ENCODE assay signal across 9 cellular contexts in the genomic region with DNA sequence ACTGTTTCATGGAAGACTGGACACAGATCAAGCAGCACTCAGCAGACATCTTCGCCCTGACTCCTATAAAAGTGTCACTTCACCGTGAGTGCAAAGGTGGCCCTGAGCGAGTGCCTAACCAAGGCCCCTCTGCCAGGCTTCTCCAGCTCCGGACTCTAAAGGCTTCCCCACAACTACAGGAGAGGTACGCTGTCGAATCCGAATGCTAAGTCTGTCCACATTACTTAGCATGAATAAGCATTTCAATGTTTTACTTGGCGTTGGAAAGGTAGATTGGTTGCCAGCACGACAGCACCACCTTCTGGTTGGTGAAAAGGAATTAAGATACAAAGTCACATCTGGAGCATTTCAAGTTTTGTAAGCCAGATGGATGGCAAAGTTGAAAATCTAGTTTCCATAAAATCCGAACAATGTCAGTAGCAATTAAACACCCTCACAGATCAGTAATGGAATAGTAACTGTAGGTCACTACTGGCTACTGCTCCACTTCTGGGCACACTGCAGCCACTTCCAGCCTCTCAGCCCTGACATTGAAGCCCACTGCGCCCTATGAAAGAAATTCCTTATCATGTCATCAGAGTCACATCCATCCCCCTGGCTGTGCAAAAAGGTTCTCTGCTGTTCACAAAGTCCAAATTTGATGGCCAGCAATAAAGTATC.
DNase-seq lines count a peak whose midpoint lies in the region; ATAC-seq, FAIRE-seq and TF ChIP-seq lines count a peak whose summit lies in the region.
"Had no signal": no experiment of that assay in that cellular context is flagged by ENCODE, and none has a peak within 500 bp of the region (broad histone marks: within the 10 kb centered on the region; RNA-seq: fewer than 3 reads in every experiment).

No MANE protein-coding gene starts in this region.

- no peaks in the 10 kb centered on the region for H3K9me3 ChIP-seq in CD8-positive, alpha-beta T cell (ENCODE audit: low read length)
- peaks cover 5 to 11% of the 10 kb centered on the region in 2 experiments for H3K9me3 ChIP-seq in H1 (ENCODE audit: insufficient read depth in 2 of 2, low read depth in 1 of 2, low read length in 1 of 2)

- no peaks in the 10 kb centered on the region for H3K27me3 Mint-ChIP-seq in CD8-positive, alpha-beta T cell (ENCODE audit: low read depth)
- H3K27me3 Mint-ChIP-seq: IgD-negative memory B cell had no signal

- no peaks in the 10 kb centered on the region for H3K4me1 ChIP-seq in CD8-positive, alpha-beta T cell (ENCODE audit: insufficient read depth, low read length)
- peaks cover 5 to 15% (median 11%) of the 10 kb centered on the region in 4 experiments for H3K4me1 ChIP-seq in H1 (replicated peaks in 1 of 4; ENCODE audit: control insufficient read depth in 3 of 4, insufficient read depth in 4 of 4, low read length in 3 of 4)

- no peak overlapping the region for H3K4me3 ChIP-seq in CD8-positive, alpha-beta T cell (ENCODE audit: low read depth, low read length)
- H3K4me3 ChIP-seq in H1 (ENCODE audit: extremely low read depth in 1 of 4, insufficient read depth in 2 of 4, low read depth in 3 of 4, low read length in 4 of 4) = peak overlapping the region in 1 of 4 experiments; percentile 21; a peak in 1 of 8 replicates

- H3K27ac ChIP-seq in CD8-positive, alpha-beta T cell (ENCODE audit: low read depth, low read length) = no peak overlapping the region
- H3K27ac ChIP-seq in H1 (ENCODE audit: low read depth, low read length) = no peak overlapping the region

- peaks cover 0 to 1% of the 10 kb centered on the region in 2 experiments for H4K20me1 ChIP-seq in H1 (replicated peaks in 1 of 2; ENCODE audit: control insufficient read depth in 1 of 2, insufficient read depth in 2 of 2, low read length in 2 of 2)

- H3K4ac ChIP-seq in H1 (replicated peaks; ENCODE audit: insufficient read length, low read depth, low read length) = no peak overlapping the region

- H2BK15ac ChIP-seq in H1 (ENCODE audit: low read length) = no peak overlapping the region

- H3K27ac Mint-ChIP-seq in CD8-positive, alpha-beta T cell = no peak overlapping the region

- peak overlapping the region; percentile 54; the same call in 1 of the 2 replicates for H2BK12ac ChIP-seq in H1 (ENCODE audit: low read depth, low read length)

- H4K8ac ChIP-seq in H1 (ENCODE audit: extremely low read depth, insufficient read depth, low read length) = no peak overlapping the region

- peak; percentile 10 to 60 (median 44) for DNase-seq in CD8-positive, alpha-beta T cell
- DNase-seq in NCI-H524 treated with DMSO at 0.1 percent for 48 hours (lab: John Stamatoyannopoulos, UW) = peak; percentile 39
- DNase-seq in activated CD4-positive, alpha-beta T cell treated with anti-CD3 and anti-CD28 coated beads, Interleukin-2, amount 50 U/mL, for 1 hour = peak; percentile 40
- peak; percentile 64 to 69 for DNase-seq in H1 (ENCODE audit: low read depth in 1 of 2, low spot score in 2 of 2)
- DNase-seq in medulla oblongata (ENCODE audit: extremely low spot score) = peak; percentile 93
- DNase-seq in stimulated activated CD8-positive, alpha-beta memory T cell treated with anti-CD3 and anti-CD28 coated beads, Interleukin-15, amount 100 ng/mL, for 1 hour (ENCODE audit: low read depth) = peak; percentile 17

- ATAC-seq in CD8-positive, alpha-beta T cell = peak; percentile 40
- ATAC-seq in HG02642 (IDR thresholded peaks at IDR 0.05; ENCODE audit: poor library complexity, unreplicated experiment) (peak; percentile 46), HG02840 (IDR thresholded peaks at IDR 0.05; ENCODE audit: low FRiP score, unreplicated experiment) (no peak)

- H2BK5ac ChIP-seq in H1 (ENCODE audit: low read depth, low read length) = 0 out of 2 replicates have a peak overlapping the region, but pooled peaks have one; percentile 10

- H3K4me3 Mint-ChIP-seq in CD8-positive, alpha-beta T cell = no peak overlapping the region
- H3K4me3 Mint-ChIP-seq: IgD-negative memory B cell had no signal

- intact Hi-C loops in CD8-positive, alpha-beta T cell (cut with DNase I, micrococcal nuclease) = loop anchor here (1.0 to 5.0 kb wide), 3 partner anchors 228 to 607 kb away; partner anchors contain the start of gene ERCC4 (in 1 of the 2)

- no peak overlapping the region for H2BK20ac ChIP-seq in H1 (ENCODE audit: low read length)

- no peak overlapping the region for H3K23ac ChIP-seq in H1 (ENCODE audit: insufficient read length)

- no peaks in the 10 kb centered on the region for H3K79me1 ChIP-seq in H1 (ENCODE audit: low read depth, low read length)

- peaks cover 31% of the 10 kb centered on the region for H3K36me3 Mint-ChIP-seq in CD8-positive, alpha-beta T cell

- TF ChIP-seq RAD21 in H1 (IDR thresholded peaks at IDR 0.05 in 1 of 2, conservative IDR thresholded peaks at IDR 0.05 in 1 of 2; ENCODE audit: low read depth in 2 of 2, low read length in 2 of 2) = peak; percentile 95 to 97

- H2AFZ ChIP-seq in H1 (ENCODE audit: low read length) = no peak overlapping the region

- no peak overlapping the region; the same call in 1 of the 2 replicates for H3K18ac ChIP-seq in H1 (ENCODE audit: extremely low read depth, low read length)

- H4K5ac ChIP-seq in H1 (ENCODE audit: insufficient read length, low read depth, low read length) = no peak overlapping the region

- H3K79me2 ChIP-seq in H1 (ENCODE audit: control insufficient read depth in 1 of 2, insufficient read depth in 2 of 2, low read length in 2 of 2) = no peaks in the 10 kb centered on the region

- no peaks in the 10 kb centered on the region for H3K27me3 ChIP-seq in CD8-positive, alpha-beta T cell (ENCODE audit: insufficient read depth, low read length)
- H3K27me3 ChIP-seq in H1 (replicated peaks in 1 of 4; ENCODE audit: control insufficient read depth in 3 of 4, extremely low read depth in 1 of 4, insufficient read depth in 3 of 4, low read length in 3 of 4) = no peaks in the 10 kb centered on the region

- peak; percentile 93 for FAIRE-seq in H1 (lab: Jason Lieb, UNC)

- H3K23me2 ChIP-seq in H1 (ENCODE audit: low read depth, low read length) = no peaks in the 10 kb centered on the region; the same call in 1 of the 2 replicates

- no peak for TF ChIP-seq POLR2A in H1 (IDR thresholded peaks at IDR 0.05; ENCODE audit: control extremely low read depth in 1 of 2, low read depth in 2 of 2, low read length in 2 of 2)

- H3K9me3 Mint-ChIP-seq in CD8-positive, alpha-beta T cell = no peaks in the 10 kb centered on the region
- H3K9me3 Mint-ChIP-seq: IgD-negative memory B cell had no signal

- CTCF ChIA-PET in CD8-positive, alpha-beta T cell (lab: Charles Lee) = interaction anchor here (0.6 to 4.2 kb wide), 14 partner anchors 8 to 606 kb away, joined by 3 to 22 read pairs (median 3); no protein-coding TSS in a partner anchor
- CTCF ChIA-PET in H1 (lab: Charles Lee; ENCODE audit: partially characterized antibody) = interaction anchor here (0.7 to 2.9 kb wide), 22 partner anchors 10 to 606 kb away, joined by 3 to 15 read pairs (median 4); no protein-coding TSS in a partner anchor

- TF ChIP-seq CTCF in CD8-positive, alpha-beta T cell (IDR thresholded peaks at IDR 0.05) = peak; percentile 73
- peak in 2 of 3 experiments; percentile 79 to 85; a peak in 3 of 4 replicates for TF ChIP-seq CTCF in H1 (IDR thresholded peaks at IDR 0.05; ENCODE audit: control extremely low read depth in 1 of 3, insufficient read depth in 1 of 3, low read depth in 1 of 3, low read length in 3 of 3)

- WGBS in H1 (ENCODE audit: extremely low coverage in 1 of 2, insufficient coverage in 1 of 2, insufficient read length in 1 of 2, insufficient replicate concordance in 2 of 2, low coverage in 1 of 2, low lambda C conversion rate in 2 of 2, missing lambda C conversion rate in 1 of 2), 2 experiments = 22% methylated on average over 11 of the region's 11 CpGs; no CpG with 5 or more reads in 1 of the 2 experiments

- H4K91ac ChIP-seq in H1 (replicated peaks; ENCODE audit: insufficient read length, low read length) = no peak overlapping the region

- H3K56ac ChIP-seq in H1 (replicated peaks; ENCODE audit: insufficient read length, low read depth, low read length) = no peak overlapping the region

- H3K9ac ChIP-seq in H1 (replicated peaks in 1 of 4; ENCODE audit: extremely low read depth in 1 of 4, low read depth in 3 of 4, low read length in 3 of 4) = no peak overlapping the region

- TF ChIP-seq EP300 in H1 (IDR thresholded peaks at IDR 0.05; ENCODE audit: borderline replicate concordance in 1 of 2, low read depth in 2 of 2, low read length in 2 of 2) = no peak

- peak overlapping the region; percentile 45 to 46; a peak in 3 of 4 replicates for H3K4me2 ChIP-seq in H1 (ENCODE audit: insufficient read depth in 1 of 2, low read depth in 2 of 2, low read length in 2 of 2)

- H2AK5ac ChIP-seq in H1 (ENCODE audit: low read depth, low read length) = no peak overlapping the region

- no peaks in the 10 kb centered on the region for H3K4me1 Mint-ChIP-seq in CD8-positive, alpha-beta T cell (ENCODE audit: low read depth)

- no peaks in the 10 kb centered on the region for H3K36me3 ChIP-seq in CD8-positive, alpha-beta T cell (ENCODE audit: insufficient read depth, low read length)
- peaks cover 0 to 9% (median 1%) of the 10 kb centered on the region in 4 experiments; a peak in 3 of 8 replicates for H3K36me3 ChIP-seq in H1 (ENCODE audit: control insufficient read depth in 2 of 4, insufficient read depth in 4 of 4, low read length in 3 of 4)

- no peak overlapping the region for H2BK120ac ChIP-seq in H1 (replicated peaks; ENCODE audit: low read depth, low read length)

- no peak overlapping the region for H3K14ac ChIP-seq in H1 (ENCODE audit: insufficient read length)

- POLR2A ChIA-PET in CD8-positive, alpha-beta T cell (lab: Charles Lee) = no interaction called here
- POLR2A ChIA-PET in H1 (lab: Charles Lee; ENCODE audit: partially characterized antibody) = interaction anchor here (1.2 kb wide), 1 partner anchor 243 kb away, joined by 4 read pairs; no protein-coding TSS in a partner anchor

TF ChIP-seq in H1, 55 proteins besides CTCF, POLR2A, EP300 and RAD21:
- TF ChIP-seq ZNF274 (IDR thresholded peaks at IDR 0.05; ENCODE audit: borderline replicate concordance, extremely low read depth, low read length) (no peak), MAFK (IDR thresholded peaks at IDR 0.05; ENCODE audit: low read depth, low read length) (peak; percentile 92), RBBP5 (IDR thresholded peaks at IDR 0.05; ENCODE audit: borderline replicate concordance, low read depth, low read length) (no peak), SIN3A (conservative IDR thresholded peaks at IDR 0.05 in 1 of 2, IDR thresholded peaks at IDR 0.05 in 1 of 2; ENCODE audit: low read depth in 1 of 2, low read length in 2 of 2) (0 out of 4 replicates have a peak, but pooled peaks of 1 of the 2 experiments have one; percentile 52), RFX5 (IDR thresholded peaks at IDR 0.05; ENCODE audit: borderline replicate concordance, low read depth, low read length) (no peak), BACH1 (IDR thresholded peaks at IDR 0.05; ENCODE audit: low read length) (peak; percentile 99), CHD1 (IDR thresholded peaks at IDR 0.05; ENCODE audit: low read depth, low read length) (no peak)

Comparison
In these comparisons a context has a peak if more than half of its experiments do, and no peak if none do; other contexts are left out.
1. DNase-seq: peak in every context shown above with its lines; median percentile 93 in medulla oblongata; 66 in H1; 44 in CD8-positive, alpha-beta T cell; 40 in activated CD4-positive, alpha-beta T cell treated with anti-CD3 and anti-CD28 coated beads, Interleukin-2, amount 50 U/mL, for 1 hour; 39 in NCI-H524 treated with DMSO at 0.1 percent for 48 hours; 17 in stimulated activated CD8-positive, alpha-beta memory T cell treated with anti-CD3 and anti-CD28 coated beads, Interleukin-15, amount 100 ng/mL, for 1 hour.